ENCODE assay signal across 20 cellular contexts in genomic region chr18:62737474-62737873, GRCh38.
"Had no signal": no experiment of that assay in that cellular context is flagged by ENCODE, and none has a peak within 500 bp of the region (broad histone marks: within the 10 kb centered on the region; RNA-seq: fewer than 3 reads in every experiment).

No MANE protein-coding gene starts in this region.

- H3K27ac Mint-ChIP-seq: activated CD8-positive, alpha-beta T cell treated with anti-CD3 and anti-CD28 coated beads, Interleukin-2, amount 10 ng/mL, durations not matched to agents 7 days and 5 days; activated naive CD4-positive, alpha-beta T cell treated with anti-CD3 and anti-CD28 coated beads, Interleukin-2, amount 50 U/mL, for 24 hours; T-helper 1 cell treated with Interleukin-12 subunit alpha and Interleukin-12 subunit beta and Interleukin-4 antibody, amounts not matched to agents 30 μg/mL and 1 μg/mL, for 36 hours had no signal

- H3K4me3 Mint-ChIP-seq: activated CD8-positive, alpha-beta T cell treated with anti-CD3 and anti-CD28 coated beads, Interleukin-2, amount 10 ng/mL, durations not matched to agents 7 days and 5 days; activated naive CD4-positive, alpha-beta T cell treated with anti-CD3 and anti-CD28 coated beads, Interleukin-2, amount 50 U/mL, for 24 hours; brain; central memory CD8-positive, alpha-beta T cell; T-helper 1 cell treated with Interleukin-12 subunit alpha and Interleukin-12 subunit beta and Interleukin-4 antibody, amounts not matched to agents 30 μg/mL and 1 μg/mL, for 36 hours had no signal

- DNase-seq: activated CD4-positive, alpha-beta T cell treated with anti-CD3 and anti-CD28 coated beads for 48 hours; activated CD4-positive, alpha-beta T cell treated with anti-CD3 and anti-CD28 coated beads, Interleukin-2, amount 50 U/mL, for 4 hours; activated CD4-positive, CD25-positive, alpha-beta regulatory T cell treated with anti-CD3 and anti-CD28 coated beads, Interleukin-2, amount 50 U/mL, for 72 hours; activated CD8-positive, alpha-beta memory T cell treated with anti-CD3 and anti-CD28 coated beads, Interleukin-2, amount 50 U/mL, for 48 hours; activated CD8-positive, alpha-beta T cell treated with anti-CD3 and anti-CD28 coated beads, Interleukin-2, amount 10 ng/mL, durations not matched to agents 7 days and 5 days; activated T-cell treated with anti-CD3 and anti-CD28 coated beads, Interleukin-2, amount 50 U/mL, for 1 hour; Karpas-422; MM.1S; NCI-H1105; NCI-H1436; NCI-H187; NCI-H2081 treated with DMSO at 0.1 percent for 48 hours; NCI-H524; Peyer's patch; SHP77 had no signal

- H3K9me3 ChIP-seq: Peyer's patch had no signal

- H3K27me3 ChIP-seq: Peyer's patch, SJSA1 had no signal

- H3K9me3 Mint-ChIP-seq: central memory CD8-positive, alpha-beta T cell had no signal

- H3K4me1 Mint-ChIP-seq: activated naive CD4-positive, alpha-beta T cell treated with anti-CD3 and anti-CD28 coated beads, Interleukin-2, amount 50 U/mL, for 24 hours had no signal

- H3K27me3 Mint-ChIP-seq: activated naive CD4-positive, alpha-beta T cell treated with anti-CD3 and anti-CD28 coated beads, Interleukin-2, amount 50 U/mL, for 24 hours; brain; central memory CD8-positive, alpha-beta T cell had no signal

- H3K4me3 ChIP-seq: Peyer's patch, SJSA1 had no signal

- H3K27ac ChIP-seq: Peyer's patch, SJSA1 had no signal

- H3K36me3 ChIP-seq: Peyer's patch, SJSA1 had no signal
